In the genomic region with DNA sequence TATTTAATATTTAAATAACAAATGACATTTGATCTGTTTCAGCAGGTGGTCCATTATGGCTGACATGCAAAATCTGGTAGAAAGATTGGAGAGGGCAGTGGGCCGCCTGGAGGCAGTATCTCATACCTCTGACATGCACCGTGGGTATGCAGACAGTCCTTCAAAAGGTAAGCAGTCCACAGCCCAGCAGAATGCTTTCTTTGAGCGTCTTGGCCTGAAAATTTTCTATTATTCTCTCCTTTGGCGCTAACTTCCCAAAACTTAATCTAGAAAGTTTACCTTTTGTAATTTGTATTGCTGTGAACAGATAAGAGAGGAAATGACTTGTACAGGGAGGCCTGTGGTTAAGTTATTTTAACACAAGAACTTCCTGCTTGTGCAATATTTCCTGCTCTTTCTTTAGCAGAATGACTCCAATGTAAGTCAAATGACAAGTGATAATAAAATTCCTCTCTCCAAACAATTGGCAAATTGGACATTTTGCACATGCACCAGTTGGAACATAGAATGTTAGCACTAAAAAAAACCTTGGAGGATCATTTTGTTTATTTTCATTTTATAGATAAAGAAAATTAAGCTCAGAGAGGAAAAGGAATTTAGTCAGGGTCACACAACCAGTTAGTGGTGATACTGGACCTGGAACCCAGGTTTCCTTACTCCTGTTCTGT, we compare ENCODE assay signal across 1 cellular context.
A peak's percentile ranks its signal among the peaks of the same experiment; 100 is the strongest.
TF ChIP-seq lines count a peak whose summit lies in the region.

No MANE protein-coding gene starts in this region.

TF ChIP-seq in H1, 55 proteins besides CTCF, POLR2A, EP300 and RAD21:
- TF ChIP-seq CEBPB (IDR thresholded peaks at IDR 0.05; ENCODE audit: low read depth, low read length) (no peak), CBX5 (IDR thresholded peaks at IDR 0.05; ENCODE audit: low read depth, low read length) (no peak), NANOG (IDR thresholded peaks at IDR 0.05; ENCODE audit: insufficient read depth, low read depth, low read length, poor library complexity, severe bottlenecking) (peak; percentile 91), PHF8 (conservative IDR thresholded peaks at IDR 0.05; ENCODE audit: low read depth, low read length) (no peak), GABPA (IDR thresholded peaks at IDR 0.05; ENCODE audit: borderline replicate concordance, insufficient read depth, low read length) (no peak), ATF3 (IDR thresholded peaks at IDR 0.05; ENCODE audit: insufficient read depth, low read depth, low read length) (no peak), EGR1 (IDR thresholded peaks at IDR 0.05; ENCODE audit: borderline replicate concordance, low read depth, low read length) (no peak), SAP30 (IDR thresholded peaks at IDR 0.05; ENCODE audit: insufficient read depth, insufficient replicate concordance, low read length) (no peak), SUZ12 (IDR thresholded peaks at IDR 0.05; ENCODE audit: low read length) (no peak), YY1 (IDR thresholded peaks at IDR 0.05; ENCODE audit: low read depth, low read length) (peak; percentile 87), BCL11A (IDR thresholded peaks at IDR 0.05; ENCODE audit: low read depth in 2 of 2, low read length in 2 of 2) (peak in 1 of 2 experiments; percentile 19), SP2 (IDR thresholded peaks at IDR 0.05; ENCODE audit: low read length) (no peak), CHD1 (IDR thresholded peaks at IDR 0.05; ENCODE audit: low read depth, low read length) (no peak), POU5F1 (IDR thresholded peaks at IDR 0.05; ENCODE audit: low read depth, low read length) (0 out of 2 replicates have a peak, but pooled peaks have one; percentile 54)
